In the genomic region with DNA sequence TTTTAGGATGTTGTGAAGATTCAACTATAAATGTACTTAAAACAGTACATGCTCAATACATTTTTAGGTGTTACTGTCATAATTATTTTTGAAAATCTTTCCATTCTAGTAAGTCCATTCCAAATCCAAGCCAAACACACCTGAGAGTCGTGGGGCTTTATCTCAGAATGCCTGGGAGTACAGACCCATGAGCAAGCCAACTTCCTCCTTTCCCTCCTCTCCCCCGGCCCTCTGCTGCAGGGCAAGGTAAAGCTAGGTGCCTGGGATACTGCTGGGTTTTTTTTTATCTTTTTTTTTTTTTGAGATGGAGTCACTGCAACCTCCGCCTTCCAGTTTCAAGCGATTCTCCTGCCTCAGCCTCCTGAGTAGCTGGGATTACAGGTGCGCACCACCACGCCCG, we compare ENCODE assay signal across 14 cellular contexts. TPM values are rescaled to one million over a fixed set of nuclear protein-coding genes. Genes with fewer than 3 reads are reported as not detected.
DNase-seq lines count a peak whose midpoint lies in the region; ATAC-seq and TF ChIP-seq lines count a peak whose summit lies in the region.
"Had no signal": no experiment of that assay in that cellular context is flagged by ENCODE, and none has a peak within 500 bp of the region (broad histone marks: within the 10 kb centered on the region; RNA-seq: fewer than 3 reads in every experiment).

No MANE protein-coding gene starts in this region.

- no peak overlapping the region for H3K4me2 ChIP-seq in mammary epithelial cell (ENCODE audit: insufficient read depth, low read depth, low read length)
- H3K4me2 ChIP-seq in trophoblast cell (ENCODE audit: low read length), result no peak overlapping the region
- H3K4me2 ChIP-seq: BLaER1 had no signal

- H4K20me1 ChIP-seq in mammary epithelial cell (ENCODE audit: insufficient read depth, low read length), result no peaks in the 10 kb centered on the region
- H4K20me1 ChIP-seq: BLaER1 had no signal

- H3K4me1 ChIP-seq in mammary epithelial cell (ENCODE audit: insufficient read depth, low read length) (peaks cover 47% of the 10 kb centered on the region), breast epithelium (peaks cover 0 to 3% of the 10 kb centered on the region in 2 donors), body of pancreas (peaks cover 92% of the 10 kb centered on the region), trophoblast cell (ENCODE audit: control insufficient read depth in 1 of 2, insufficient read depth in 2 of 2, low read length in 2 of 2) (peaks cover 3 to 6% of the 10 kb centered on the region in 2 experiments)

- H3K9me3 ChIP-seq in mammary epithelial cell (replicated peaks; ENCODE audit: insufficient read depth, low read length) (no peaks in the 10 kb centered on the region), breast epithelium (no peaks in the 10 kb centered on the region), body of pancreas (no peaks in the 10 kb centered on the region), trophoblast cell (ENCODE audit: insufficient read depth, low read depth, low read length) (no peaks in the 10 kb centered on the region)
- H3K9me3 ChIP-seq: BLaER1 had no signal

- no peak for TF ChIP-seq CTCF in mammary epithelial cell (conservative IDR thresholded peaks at IDR 0.05 in 1 of 2, IDR thresholded peaks at IDR 0.05 in 1 of 2; ENCODE audit: extremely low read depth in 1 of 2, insufficient read depth in 1 of 2, low read depth in 1 of 2, low read length in 2 of 2)
- TF ChIP-seq CTCF in breast epithelium (IDR thresholded peaks at IDR 0.05), result no peak
- TF ChIP-seq CTCF in body of pancreas (IDR thresholded peaks at IDR 0.05), result no peak

- no peak overlapping the region for H4K8ac ChIP-seq in trophoblast cell (ENCODE audit: low read depth, low read length)

- no TSS peak for BruUV-seq in mammary epithelial cell (replicated peaks; lab: Mats Ljungman, UMichigan)

- no peak overlapping the region for H3K14ac ChIP-seq in trophoblast cell (ENCODE audit: low read length)

- H2BK12ac ChIP-seq in trophoblast cell (ENCODE audit: low read length), result no peak overlapping the region

- H2AFZ ChIP-seq in mammary epithelial cell (ENCODE audit: low read depth, low read length), result no peak overlapping the region
- H2AFZ ChIP-seq in trophoblast cell (ENCODE audit: insufficient read depth, low read length, poor library complexity), result no peak overlapping the region
- H2AFZ ChIP-seq: GM23248 had no signal

- H3K9ac ChIP-seq in mammary epithelial cell (ENCODE audit: insufficient read depth, low read length), result no peak overlapping the region
- no peak overlapping the region for H3K9ac ChIP-seq in trophoblast cell (ENCODE audit: low read length)
- H3K9ac ChIP-seq: BLaER1, GM23248 had no signal

- no peak overlapping the region for H3K23ac ChIP-seq in trophoblast cell (ENCODE audit: low read length)

- H3K36me3 ChIP-seq in mammary epithelial cell (ENCODE audit: insufficient read depth, low read length) (no peaks in the 10 kb centered on the region), breast epithelium (no peaks in the 10 kb centered on the region), body of pancreas (replicated peaks in 1 of 2; ENCODE audit: insufficient read depth in 1 of 2, low read depth in 2 of 2) (no peaks in the 10 kb centered on the region), trophoblast cell (ENCODE audit: control insufficient read depth in 1 of 2, insufficient read depth in 2 of 2, low read length in 2 of 2) (no peaks in the 10 kb centered on the region)
- H3K36me3 ChIP-seq: BLaER1 had no signal

- TF ChIP-seq POLR2A in breast epithelium (IDR thresholded peaks at IDR 0.05), result no peak
- no peak for TF ChIP-seq POLR2A in body of pancreas (IDR thresholded peaks at IDR 0.05)

- no peak overlapping the region for H3K4me3 ChIP-seq in mammary epithelial cell (replicated peaks in 1 of 3; ENCODE audit: insufficient read depth in 1 of 3, low read depth in 2 of 3, low read length in 3 of 3)
- no peak overlapping the region for H3K4me3 ChIP-seq in breast epithelium
- H3K4me3 ChIP-seq in body of pancreas, result no peak overlapping the region
- H3K4me3 ChIP-seq in trophoblast cell (ENCODE audit: low read depth, low read length), result no peak overlapping the region
- H3K4me3 ChIP-seq: BLaER1, GM12878, GM23248 had no signal

- no peaks in the 10 kb centered on the region for H3K79me1 ChIP-seq in trophoblast cell (ENCODE audit: low read length)

- in situ Hi-C loops in mammary epithelial cell (cut with MboI; ENCODE audit: low sequenced_read_pairs in 2 of 2), result no loop called here

- H3K27me3 ChIP-seq in mammary epithelial cell (ENCODE audit: insufficient read depth, low read length), result no peaks in the 10 kb centered on the region
- no peaks in the 10 kb centered on the region for H3K27me3 ChIP-seq in breast epithelium
- H3K27me3 ChIP-seq in body of pancreas, result no peaks in the 10 kb centered on the region
- no peaks in the 10 kb centered on the region for H3K27me3 ChIP-seq in trophoblast cell (ENCODE audit: insufficient read depth, low read length)
- H3K27me3 ChIP-seq: BLaER1 had no signal

- H2BK120ac ChIP-seq in trophoblast cell (ENCODE audit: insufficient read depth, low read length, poor library complexity), result no peak overlapping the region

- H3K27ac ChIP-seq in mammary epithelial cell (ENCODE audit: insufficient read depth, low read depth, low read length) (peak overlapping the region; percentile 91), breast epithelium (no peak overlapping the region), body of pancreas (peak overlapping the region in 3 of 4 donors; percentile 66 to 95 (median 79)), trophoblast cell (ENCODE audit: low read depth, low read length) (no peak overlapping the region)
- H3K27ac ChIP-seq: 22Rv1, BLaER1, GM23248 had no signal

- no peak overlapping the region for H3K18ac ChIP-seq in trophoblast cell (ENCODE audit: low read length)

- H2BK5ac ChIP-seq in trophoblast cell (ENCODE audit: low read depth, low read length, poor library complexity), result no peak overlapping the region

- no peak overlapping the region for H2AK5ac ChIP-seq in trophoblast cell (ENCODE audit: low read length)

- H4K12ac ChIP-seq in trophoblast cell (ENCODE audit: low read depth, low read length), result no peak overlapping the region

- H4K91ac ChIP-seq in trophoblast cell (ENCODE audit: low read depth, low read length), result no peak overlapping the region

- CTCF ChIA-PET in mammary epithelial cell (lab: Charles Lee; ENCODE audit: low non-redundant PET), result no interaction called here

- H3K4ac ChIP-seq in trophoblast cell (ENCODE audit: low read depth, low read length), result no peak overlapping the region

- peaks cover 78% of the 10 kb centered on the region for H3K79me2 ChIP-seq in mammary epithelial cell (ENCODE audit: insufficient read depth, low read length)
- no peaks in the 10 kb centered on the region for H3K79me2 ChIP-seq in trophoblast cell (ENCODE audit: control insufficient read depth, insufficient read depth, low read length, poor library complexity)

- intact Hi-C loops in mammary epithelial cell (cut with micrococcal nuclease) (no loop called here), breast epithelium (cut with DNase I; ENCODE audit: low total_unique reads) (no loop called here), body of pancreas (cut with DNase I) (no loop called here), left cardiac atrium (cut with DNase I) (no loop called here)

- dilution Hi-C loops in mammary epithelial cell (cut with HindIII; ENCODE audit: low sequenced_read_pairs), result no loop called here

- 100% methylated on average over 7 of the region's 7 CpGs for WGBS in mammary epithelial cell (ENCODE audit: low coverage, missing lambda C conversion rate)
- 69 to 73% methylated on average over 7 of the region's 7 CpGs for WGBS in body of pancreas, 2 donors
- no CpG with 5 or more reads among the region's 7 CpGs for WGBS in trophoblast cell (ENCODE audit: extremely low coverage, insufficient coverage, insufficient read length)

- ATAC-seq in body of pancreas, result peak; percentile 30
- no peak for ATAC-seq in left cardiac atrium
- no peak for ATAC-seq in GM21723 (IDR thresholded peaks at IDR 0.05; ENCODE audit: unreplicated experiment)
- ATAC-seq: GM12878, HCT116 had no signal

- DNase-seq in mammary epithelial cell, result no peak
- DNase-seq in breast epithelium (ENCODE audit: low spot score in 2 of 2), result no peak
- peak in 2 of 4 donors; percentile 59 to 62 for DNase-seq in body of pancreas
- DNase-seq in trophoblast cell, result peak; percentile 68 to 77
- DNase-seq in effector CD8-positive, alpha-beta T cell (lab: John Stamatoyannopoulos, UW), result no peak
- no peak for DNase-seq in left cardiac atrium
- DNase-seq: AML-193, DMS 273 treated with DMSO at 0.1 percent for 48 hours, GM23248 had no signal

RNA-seq across cellular contexts. Expression of a gene that starts 16.5 kb away (rescaled TPM):
- total RNA-seq in mammary epithelial cell (10 to 100 TPM; 15.1 to 16.2 TPM), breast epithelium (10 to 100 TPM in 2 of 3 donors, 1 to 10 TPM in 1; 1.6 to 26.3 (median 10.8) TPM), body of pancreas (10 to 100 TPM; 26.5 to 36.9 TPM), left cardiac atrium (1 to 10 TPM; 4.2 to 4.3 TPM)
- 14.9 TPM for polyA plus RNA-seq in mammary epithelial cell
- polyA minus RNA-seq in mammary epithelial cell, result 4.4 TPM
- polyA plus RNA-seq in trophoblast cell (2013), result 17.2 and 18.7 TPM in 2 replicates

Comparison
In these comparisons a context has a peak if more than half of its experiments do, and no peak if none do; other contexts are left out.
1. H3K27ac ChIP-seq: peak in mammary epithelial cell (single experiment) and body of pancreas (3 of 4); none in breast epithelium (0 of 2) and trophoblast cell (single experiment).
2. DNase-seq: peak in trophoblast cell (2 of 2); none in mammary epithelial cell (single experiment), breast epithelium (0 of 2), effector CD8-positive, alpha-beta T cell (single experiment) and left cardiac atrium (single experiment).